In the genomic region with DNA sequence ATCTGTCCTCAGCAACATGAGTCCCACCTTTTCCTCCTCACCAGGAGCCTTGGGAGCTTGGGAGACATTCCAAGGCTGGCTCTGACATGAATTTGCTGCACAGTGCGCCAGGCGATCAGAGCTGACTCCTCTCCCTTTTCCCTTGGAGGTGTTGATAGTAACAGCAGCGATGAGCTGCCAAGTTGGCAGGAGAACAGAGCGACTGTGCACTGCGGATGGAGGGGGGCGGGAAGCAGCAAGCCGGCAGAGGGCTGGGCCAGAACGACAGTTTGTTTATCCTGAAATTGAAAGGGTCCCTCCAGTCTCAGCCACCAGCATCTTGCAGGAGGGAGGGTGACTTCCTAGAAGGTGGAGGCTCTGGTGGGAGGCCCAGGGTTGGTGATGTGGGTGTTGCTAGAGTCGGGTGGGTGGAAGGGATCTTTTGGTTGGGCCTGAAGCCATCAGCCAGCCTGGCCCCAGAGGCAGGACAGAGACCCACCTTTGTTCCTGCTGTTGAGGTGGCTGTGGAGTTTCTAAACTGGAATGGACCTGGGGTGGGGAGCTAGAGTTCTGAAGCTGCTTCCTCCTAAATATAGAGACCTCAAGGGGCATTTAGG, we compare ENCODE assay signal across 10 cellular contexts. TPM values are rescaled to one million over a fixed set of nuclear protein-coding genes. Genes with fewer than 3 reads are reported as not detected.
A peak's percentile ranks its signal among the peaks of the same experiment; 100 is the strongest.
DNase-seq lines count a peak whose midpoint lies in the region; TF ChIP-seq lines count a peak whose summit lies in the region.
"Had no signal": no experiment of that assay in that cellular context is flagged by ENCODE, and none has a peak within 500 bp of the region (broad histone marks: within the 10 kb centered on the region; RNA-seq: fewer than 3 reads in every experiment).

No MANE protein-coding gene starts in this region.

- H3K4me1 Mint-ChIP-seq in endothelial cell (ENCODE audit: unreplicated experiment) = no peaks in the 10 kb centered on the region
- H3K4me1 Mint-ChIP-seq in activated CD4-positive, alpha-beta T cell treated with anti-CD3 and anti-CD28 coated beads, Interleukin-2, amount 10 ng/mL, durations not matched to agents 7 days and 5 days = no peaks in the 10 kb centered on the region

- no peaks in the 10 kb centered on the region for H3K27me3 Mint-ChIP-seq in endothelial cell (ENCODE audit: unreplicated experiment)
- H3K27me3 Mint-ChIP-seq in activated CD4-positive, alpha-beta T cell treated with anti-CD3 and anti-CD28 coated beads, Interleukin-2, amount 10 ng/mL, durations not matched to agents 7 days and 5 days = peaks cover 7% of the 10 kb centered on the region

- H3K9me3 Mint-ChIP-seq in endothelial cell (ENCODE audit: unreplicated experiment) = no peaks in the 10 kb centered on the region
- H3K9me3 Mint-ChIP-seq in activated CD4-positive, alpha-beta T cell treated with anti-CD3 and anti-CD28 coated beads, Interleukin-2, amount 10 ng/mL, durations not matched to agents 7 days and 5 days = no peaks in the 10 kb centered on the region
- H3K9me3 Mint-ChIP-seq: T-helper 2 cell treated with Interferon-gamma antibody and Interleukin-4, amounts not matched to agents 5 μg/mL and 100 μg/mL, for 36 hours had no signal

- H3K27ac ChIP-seq in muscle layer of colon (ENCODE audit: low read depth, low read length) = peak overlapping the region; percentile 12
- H3K27ac ChIP-seq: BLaER1 had no signal

- H3K9ac ChIP-seq in muscle layer of colon (ENCODE audit: low read length) = no peak overlapping the region
- H3K9ac ChIP-seq: BLaER1 had no signal

- CTCF ChIA-PET in activated CD4-positive, alpha-beta T cell treated with anti-CD3 and anti-CD28 coated beads, Interleukin-2, amount 10 ng/mL, durations not matched to agents 7 days and 5 days (lab: Charles Lee) = interaction anchor here (0.6 to 1.0 kb wide), 3 partner anchors 10 to 417 kb away, joined by 3 to 4 read pairs (median 4); no protein-coding TSS in a partner anchor

- no peaks in the 10 kb centered on the region for H3K36me3 Mint-ChIP-seq in endothelial cell (ENCODE audit: low read depth, unreplicated experiment)
- no peaks in the 10 kb centered on the region for H3K36me3 Mint-ChIP-seq in activated CD4-positive, alpha-beta T cell treated with anti-CD3 and anti-CD28 coated beads, Interleukin-2, amount 10 ng/mL, durations not matched to agents 7 days and 5 days (ENCODE audit: low read depth)

- POLR2A ChIA-PET in activated CD4-positive, alpha-beta T cell treated with anti-CD3 and anti-CD28 coated beads, Interleukin-2, amount 10 ng/mL, durations not matched to agents 7 days and 5 days (lab: Charles Lee) = no interaction called here

- no peak for TF ChIP-seq CTCF in endothelial cell (IDR thresholded peaks at IDR 0.05; ENCODE audit: unreplicated experiment)

- H3K36me3 ChIP-seq in muscle layer of colon (ENCODE audit: insufficient read depth, low read length) (no peaks in the 10 kb centered on the region), HAP-1 (replicated peaks) (no peaks in the 10 kb centered on the region)
- H3K36me3 ChIP-seq: BLaER1 had no signal

- H3K27ac Mint-ChIP-seq in endothelial cell (ENCODE audit: unreplicated experiment) = peak overlapping the region; percentile 24
- no peak overlapping the region for H3K27ac Mint-ChIP-seq in activated CD4-positive, alpha-beta T cell treated with anti-CD3 and anti-CD28 coated beads, Interleukin-2, amount 10 ng/mL, durations not matched to agents 7 days and 5 days
- H3K27ac Mint-ChIP-seq: T-helper 2 cell treated with Interferon-gamma antibody and Interleukin-4, amounts not matched to agents 5 μg/mL and 100 μg/mL, for 36 hours had no signal

- DNase-seq in COR-L47 (lab: John Stamatoyannopoulos, UW) (peak; percentile 57), NCI-H2029 treated with DMSO at 0.1 percent for 48 hours (lab: John Stamatoyannopoulos, UW) (peak; percentile 2), endothelial cell (ENCODE audit: low spot score) (no peak), HAP-1 (ENCODE audit: low spot score in 2 of 2) (no peak)
- DNase-seq in activated CD4-positive, alpha-beta T cell treated with anti-CD3 and anti-CD28 coated beads for 48 hours = no peak
- DNase-seq in activated CD8-positive, alpha-beta memory T cell treated with anti-CD3 and anti-CD28 coated beads for 24 hours = no peak
- DNase-seq in activated CD4-positive, alpha-beta T cell treated with anti-CD3 and anti-CD28 coated beads, Interleukin-2, amount 10 ng/mL, durations not matched to agents 7 days and 5 days = no peak

- H3K4me1 ChIP-seq in muscle layer of colon (ENCODE audit: insufficient read depth, low read length) (peaks cover 22% of the 10 kb centered on the region), HAP-1 (no peaks in the 10 kb centered on the region)
- H3K4me1 ChIP-seq: BLaER1 had no signal

- in situ Hi-C loops in HAP-1 (cut with MboI; ENCODE audit: low sequenced_read_pairs) = no loop called here

- no peak overlapping the region for H3K4me3 Mint-ChIP-seq in endothelial cell (ENCODE audit: unreplicated experiment)
- no peak overlapping the region for H3K4me3 Mint-ChIP-seq in activated CD4-positive, alpha-beta T cell treated with anti-CD3 and anti-CD28 coated beads, Interleukin-2, amount 10 ng/mL, durations not matched to agents 7 days and 5 days
- H3K4me3 Mint-ChIP-seq: T-helper 2 cell treated with Interferon-gamma antibody and Interleukin-4, amounts not matched to agents 5 μg/mL and 100 μg/mL, for 36 hours had no signal

- H3K9me3 ChIP-seq in muscle layer of colon (ENCODE audit: low read length) (no peaks in the 10 kb centered on the region), HAP-1 (peaks cover 2% of the 10 kb centered on the region; the same call in 1 of the 2 replicates)
- H3K9me3 ChIP-seq: BLaER1 had no signal

- H3K4me3 ChIP-seq in muscle layer of colon (ENCODE audit: low read depth in 1 of 2, low read length in 2 of 2) = peak overlapping the region in 1 of 2 donors; percentile 31
- H3K4me3 ChIP-seq in HAP-1 = no peak overlapping the region
- H3K4me3 ChIP-seq: BLaER1 had no signal

- no peaks in the 10 kb centered on the region for H3K27me3 ChIP-seq in muscle layer of colon (ENCODE audit: control insufficient read depth in 1 of 2, insufficient read depth in 2 of 2, low read length in 2 of 2)
- no peaks in the 10 kb centered on the region for H3K27me3 ChIP-seq in HAP-1 (ENCODE audit: low read depth)
- H3K27me3 ChIP-seq: BLaER1 had no signal

RNA-seq across cellular contexts. Expression of a gene that starts 22.5 kb away (rescaled TPM):
- 14.6 TPM for total RNA-seq in endothelial cell (ENCODE audit: unreplicated experiment)
- 10 to 100 TPM; 30.1 to 31.9 TPM for total RNA-seq in activated CD4-positive, alpha-beta T cell treated with anti-CD3 and anti-CD28 coated beads, Interleukin-2, amount 10 ng/mL, durations not matched to agents 7 days and 5 days

RNA-seq across cellular contexts. Expression of a gene that starts 53.6 kb away (rescaled TPM):
- total RNA-seq in endothelial cell (ENCODE audit: unreplicated experiment) = 201 TPM
- 100 to 1,000 TPM; 363 to 365 TPM for total RNA-seq in activated CD4-positive, alpha-beta T cell treated with anti-CD3 and anti-CD28 coated beads, Interleukin-2, amount 10 ng/mL, durations not matched to agents 7 days and 5 days

Comparison
In these comparisons a context has a peak if more than half of its experiments do, and no peak if none do; other contexts are left out.
1. DNase-seq: peak in COR-L47 (single experiment) and NCI-H2029 treated with DMSO at 0.1 percent for 48 hours (single experiment); none in endothelial cell (single experiment), HAP-1 (0 of 2), activated CD4-positive, alpha-beta T cell treated with anti-CD3 and anti-CD28 coated beads for 48 hours (single experiment), activated CD8-positive, alpha-beta memory T cell treated with anti-CD3 and anti-CD28 coated beads for 24 hours (single experiment) and activated CD4-positive, alpha-beta T cell treated with anti-CD3 and anti-CD28 coated beads, Interleukin-2, amount 10 ng/mL, durations not matched to agents 7 days and 5 days (single experiment).